15 cellular contexts compared by ENCODE assay signal in the genomic region with DNA sequence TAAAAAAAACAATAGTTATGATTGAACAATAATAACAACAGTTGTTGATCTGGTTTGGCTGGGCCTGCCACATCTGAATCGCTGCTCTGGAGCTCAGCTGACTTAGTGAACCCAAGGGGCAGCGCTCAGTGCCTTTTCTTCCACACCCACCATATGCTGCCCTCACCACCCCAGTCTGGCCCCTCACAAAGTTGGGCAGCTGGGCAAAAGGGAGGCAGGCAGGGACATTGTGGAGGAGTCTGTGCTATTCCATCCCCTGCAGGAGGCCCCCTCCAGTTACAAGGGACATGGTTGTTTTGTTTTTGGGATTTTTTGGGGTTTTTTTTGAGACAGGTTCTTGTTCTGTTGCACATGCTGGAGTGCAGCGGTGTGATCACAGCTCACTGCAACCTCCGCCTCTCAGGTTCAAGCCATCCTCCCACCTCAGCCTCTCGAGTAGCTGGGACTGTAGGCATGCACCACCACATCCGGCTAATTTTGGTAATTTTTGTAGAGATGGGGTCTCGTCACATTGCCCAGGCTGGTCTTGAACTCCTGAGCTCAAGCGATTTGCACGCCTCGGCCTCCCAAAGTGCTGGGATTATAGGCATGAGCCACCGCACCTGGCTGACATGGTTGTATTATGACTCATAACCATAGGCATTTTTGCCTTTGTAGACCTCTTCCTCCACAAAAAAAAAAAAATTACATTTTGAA. TPM values are rescaled to one million over a fixed set of nuclear protein-coding genes. Genes with fewer than 3 reads are reported as not detected.
DNase-seq lines count a peak whose midpoint lies in the region; ATAC-seq and TF ChIP-seq lines count a peak whose summit lies in the region.
"Had no signal": no experiment of that assay in that cellular context is flagged by ENCODE, and none has a peak within 500 bp of the region (broad histone marks: within the 10 kb centered on the region; RNA-seq: fewer than 3 reads in every experiment).

No MANE protein-coding gene starts in this region.

- peak; percentile 53 for DNase-seq in ACHN
- peak; percentile 76 for DNase-seq in HT1080 (ENCODE audit: low read depth)
- DNase-seq in amniotic epithelial cell (ENCODE audit: low read depth), result peak; percentile 33
- DNase-seq in kidney tubule cell (ENCODE audit: low spot score), result peak; percentile 45
- no peak for DNase-seq in Calu3
- no peak for DNase-seq in NCI-H1092 (lab: John Stamatoyannopoulos, UW)
- DNase-seq: gastrocnemius medialis; IMR-90; NCI-H1436; stimulated activated CD4-positive, alpha-beta T cell treated with anti-CD3 and anti-CD28 coated beads, Interleukin-4, amount 100 ng/mL, for 24 hours had no signal

- intact Hi-C loops in Calu3 (cut with micrococcal nuclease; ENCODE audit: unreplicated experiment), result no loop called here

- CTCF ChIA-PET in Calu3 (lab: Charles Lee), result interaction anchor here (0.6 kb wide), 1 partner anchor 13 kb away, joined by 3 read pairs; no protein-coding TSS in a partner anchor

- ATAC-seq in HG03095 (IDR thresholded peaks at IDR 0.05; ENCODE audit: unreplicated experiment), result no peak
- no peak for ATAC-seq in GM21360 (IDR thresholded peaks at IDR 0.05; ENCODE audit: unreplicated experiment)
- ATAC-seq: gastrocnemius medialis, right lobe of liver had no signal

- H3K27ac Mint-ChIP-seq in Calu3 (ENCODE audit: unreplicated experiment), result no peak overlapping the region
- H3K27ac Mint-ChIP-seq: memory B cell, type B pancreatic cell had no signal

- no peaks in the 10 kb centered on the region for H3K9me3 Mint-ChIP-seq in Calu3 (ENCODE audit: low read depth, unreplicated experiment)
- H3K9me3 Mint-ChIP-seq: type B pancreatic cell had no signal

- BruUV-seq in Calu3 (replicated peaks; lab: Mats Ljungman, UMichigan), result no TSS peak

- no peak for TF ChIP-seq CTCF in Calu3 (IDR thresholded peaks at IDR 0.05; ENCODE audit: unreplicated experiment)

- in situ Hi-C loops in ACHN (cut with HindIII; ENCODE audit: low pct_ligation_motif_present, low pct_unique_long_range_greater_than_20kb, low sequenced_read_pairs), result no loop called here

- no peaks in the 10 kb centered on the region for H3K27me3 Mint-ChIP-seq in Calu3 (ENCODE audit: unreplicated experiment)
- H3K27me3 Mint-ChIP-seq: memory B cell, type B pancreatic cell had no signal

- H3K36me3 Mint-ChIP-seq in Calu3 (ENCODE audit: insufficient read depth, unreplicated experiment), result no peaks in the 10 kb centered on the region
- H3K36me3 Mint-ChIP-seq: type B pancreatic cell had no signal

- H3K4me1 Mint-ChIP-seq in Calu3 (ENCODE audit: low read depth, unreplicated experiment), result peaks cover 9% of the 10 kb centered on the region

- no peak overlapping the region for H3K4me3 Mint-ChIP-seq in Calu3 (ENCODE audit: low read depth, unreplicated experiment)
- H3K4me3 Mint-ChIP-seq: memory B cell, type B pancreatic cell had no signal

RNA-seq across cellular contexts. Expression of a gene that starts 8.6 kb away (rescaled TPM):
- 0.27 and 0.43 TPM in 2 replicates for total RNA-seq in HT1080 (2014; rRNA removed; shearing (Covaris generic))
- polyA plus RNA-seq in HT1080 (2015; cell fraction: cytosol; rRNA removed), result 0.01 and 0.23 TPM in 2 replicates
- 0.07 TPM in 1 of 2 replicates, not detected in the other for polyA plus RNA-seq in HT1080 (2015; cell fraction: nucleus; rRNA removed)
- not detected in 2 replicates for total RNA-seq in Calu3 (2022)
- total RNA-seq: IMR-90 had no signal
- polyA plus RNA-seq: IMR-90 had no signal

RNA-seq across cellular contexts. Expression of a gene that starts 49.7 kb away (rescaled TPM):
- 7.3 and 8.2 TPM in 2 replicates for total RNA-seq in HT1080 (2014; rRNA removed; shearing (Covaris generic))
- polyA plus RNA-seq in HT1080 (2015; cell fraction: cytosol; rRNA removed), result 15.5 and 16.3 TPM in 2 replicates
- 39.7 and 40.7 TPM in 2 replicates for polyA plus RNA-seq in HT1080 (2015; cell fraction: nucleus; rRNA removed)
- total RNA-seq in Calu3 (2022), result 4.9 and 7.6 TPM in 2 replicates

Comparison
In these comparisons a context has a peak if more than half of its experiments do, and no peak if none do; other contexts are left out.
1. DNase-seq: peak in ACHN (single experiment), HT1080 (single experiment), amniotic epithelial cell (single experiment) and kidney tubule cell (single experiment); none in Calu3 (single experiment) and NCI-H1092 (single experiment).